ENCODE assay signal across 18 cellular contexts in the genomic region with DNA sequence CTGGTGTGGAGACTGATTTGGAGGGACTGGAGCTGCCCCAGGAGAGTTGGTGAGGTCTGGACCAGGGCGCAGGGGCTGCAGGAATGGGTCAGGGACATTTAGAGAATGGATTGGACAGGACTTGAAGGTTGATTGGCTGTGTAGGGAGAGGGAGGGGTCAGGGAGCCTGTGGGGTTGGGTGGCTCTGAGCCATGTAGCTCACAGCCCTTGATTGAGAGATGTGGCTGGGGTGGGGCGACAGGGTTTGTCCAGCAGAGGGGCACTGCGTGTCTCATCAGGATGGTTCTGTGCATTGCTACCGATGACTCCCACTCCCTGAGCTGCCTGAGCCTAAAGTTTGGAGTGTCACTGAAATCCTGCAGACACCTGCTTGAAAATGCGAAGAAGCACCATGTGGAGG. TPM values are rescaled to one million over a fixed set of nuclear protein-coding genes. Genes with fewer than 3 reads are reported as not detected.
DNase-seq lines count a peak whose midpoint lies in the region; ATAC-seq and TF ChIP-seq lines count a peak whose summit lies in the region.
"Had no signal": no experiment of that assay in that cellular context is flagged by ENCODE, and none has a peak within 500 bp of the region (broad histone marks: within the 10 kb centered on the region; RNA-seq: fewer than 3 reads in every experiment).

No MANE protein-coding gene starts in this region.

- H4K20me1 ChIP-seq in GM23338 (replicated peaks; ENCODE audit: insufficient read depth), result no peaks in the 10 kb centered on the region

- DNase-seq in GM23338 (ENCODE audit: low spot score) (peak; percentile 55), LHCN-M2 (ENCODE audit: low read depth) (peak; percentile 22), choroid plexus epithelial cell (ENCODE audit: low read depth) (no peak), neural crest cell (ENCODE audit: low read depth, low spot score) (no peak), NCI-H2081 (lab: John Stamatoyannopoulos, UW) (no peak), EL (no peak), NCI-H2107 (lab: John Stamatoyannopoulos, UW) (no peak)
- DNase-seq: activated CD4-positive, alpha-beta T cell treated with anti-CD3 and anti-CD28 coated beads for 48 hours; activated CD8-positive, alpha-beta memory T cell treated with anti-CD3 and anti-CD28 coated beads, Interleukin-2, amount 50 U/mL, for 4 hours; activated gamma-delta T cell; AML-193; DMS79; effector CD8-positive, alpha-beta T cell; left ventricle myocardium superior; MM.1S; NCI-H1694; NCI-H2227 treated with DMSO at 0.1 percent for 48 hours; testis had no signal

- H3K36me3 ChIP-seq in GM23338 (ENCODE audit: insufficient read depth), result no peaks in the 10 kb centered on the region

- H2AFZ ChIP-seq in GM23338, result peak overlapping the region; percentile 63

- H3K27ac ChIP-seq in GM23338 (ENCODE audit: low read depth), result no peak overlapping the region
- H3K27ac ChIP-seq: testis had no signal

- H3K36me3 Mint-ChIP-seq in GM23338 (ENCODE audit: low read depth) (no peaks in the 10 kb centered on the region), neural crest cell (ENCODE audit: low read depth) (no peaks in the 10 kb centered on the region)

- H3K4me2 ChIP-seq in GM23338, result no peak overlapping the region

- no peaks in the 10 kb centered on the region for H3K79me2 ChIP-seq in GM23338 (replicated peaks; ENCODE audit: insufficient read depth)

- H3K4me3 Mint-ChIP-seq in GM23338, result no peak overlapping the region
- H3K4me3 Mint-ChIP-seq in neural crest cell, result no peak overlapping the region

- H3K9me3 Mint-ChIP-seq in GM23338, result no peaks in the 10 kb centered on the region
- H3K9me3 Mint-ChIP-seq in neural crest cell, result no peaks in the 10 kb centered on the region

- peaks cover 18% of the 10 kb centered on the region for H3K4me1 Mint-ChIP-seq in GM23338
- peaks cover 13% of the 10 kb centered on the region for H3K4me1 Mint-ChIP-seq in neural crest cell

- peaks cover 7% of the 10 kb centered on the region; the same call in 1 of the 2 replicates for H3K4me1 ChIP-seq in GM23338 (ENCODE audit: insufficient read depth)
- H3K4me1 ChIP-seq: testis had no signal

- H3K27me3 ChIP-seq in GM23338 (ENCODE audit: insufficient read depth), result no peaks in the 10 kb centered on the region
- H3K27me3 ChIP-seq: testis had no signal

- H3F3A ChIP-seq in GM23338 (replicated peaks; ENCODE audit: low read depth), result no peaks in the 10 kb centered on the region

- H3K27me3 Mint-ChIP-seq in GM23338 (ENCODE audit: insufficient read depth, low read depth, poor library complexity), result peaks cover 13% of the 10 kb centered on the region
- H3K27me3 Mint-ChIP-seq in neural crest cell (ENCODE audit: low read depth), result no peaks in the 10 kb centered on the region

- TF ChIP-seq CTCF in GM23338 (conservative IDR thresholded peaks at IDR 0.05; ENCODE audit: low read depth in 2 of 2) (no peak), choroid plexus epithelial cell (conservative IDR thresholded peaks at IDR 0.05; ENCODE audit: low read depth, low read length) (peak; percentile 16), neural crest cell (conservative IDR thresholded peaks at IDR 0.05) (no peak)

- ATAC-seq in GM23338, result peak; percentile 87
- ATAC-seq: left ventricle myocardium superior had no signal

- no peaks in the 10 kb centered on the region for H3K9me2 ChIP-seq in GM23338 (ENCODE audit: insufficient read depth)

- no peak overlapping the region for H3K4me3 ChIP-seq in GM23338
- H3K4me3 ChIP-seq in choroid plexus epithelial cell (ENCODE audit: low read depth, low read length), result no peak overlapping the region
- H3K4me3 ChIP-seq: testis had no signal

- H3K27ac Mint-ChIP-seq in GM23338 (no peak overlapping the region), neural crest cell (ENCODE audit: unreplicated experiment) (peak overlapping the region; percentile 91)

TF ChIP-seq in GM23338, 12 proteins besides CTCF, POLR2A, EP300 and RAD21 (continues in another document):
- TF ChIP-seq ZNF462 (CRISPR knock-in tag; IDR thresholded peaks at IDR 0.05), result no peak
- no peak for TF ChIP-seq EZH2phosphoT487 (IDR thresholded peaks at IDR 0.05; ENCODE audit: unreplicated experiment)

RNA-seq across cellular contexts. Expression of gene AZIN2, which starts 12.1 kb away (rescaled TPM):
- 1.2 and 1.4 TPM in 2 replicates for total RNA-seq in GM23338 (2014; rRNA removed; shearing (Covaris generic))
- polyA plus RNA-seq in GM23338 (2016; fragmentation: Nextera tagmentation; extraction: Ambion mirVana), result 0.28 and 0.37 TPM in 2 replicates
- total RNA-seq in LHCN-M2 (2014; rRNA removed), result 4.9 and 5.0 TPM in 2 replicates
- 8.0 TPM for polyA plus RNA-seq in LHCN-M2 (2012)
- 8.1 and 9.7 TPM in 2 replicates for total RNA-seq in neural crest cell

RNA-seq across cellular contexts. Expression of gene AK2, which starts 56.3 kb away (rescaled TPM):
- total RNA-seq in GM23338 (2014; rRNA removed; shearing (Covaris generic)), result 142 and 165 TPM in 2 replicates
- 121 and 125 TPM in 2 replicates for polyA plus RNA-seq in GM23338 (2016; fragmentation: Nextera tagmentation; extraction: Ambion mirVana)
- total RNA-seq in LHCN-M2 (2014; rRNA removed) (182 and 189 TPM in 2 replicates), neural crest cell (134 and 135 TPM in 2 replicates)
- polyA plus RNA-seq in LHCN-M2 (2012), result 160 TPM

Comparison
In these comparisons a context has a peak if more than half of its experiments do, and no peak if none do; other contexts are left out.
1. DNase-seq: peak in GM23338 (single experiment) and LHCN-M2 (single experiment); none in choroid plexus epithelial cell (single experiment), neural crest cell (single experiment), NCI-H2081 (0 of 2), EL (single experiment) and NCI-H2107 (single experiment).